2 cellular contexts compared by ENCODE assay signal in genomic region chr3:173875790-173876189, GRCh38.
TF ChIP-seq lines count a peak whose summit lies in the region.

No MANE protein-coding gene starts in this region.

TF ChIP-seq in SK-N-SH, 30 proteins besides CTCF, POLR2A, EP300 and RAD21 (continued from another document):
- TF ChIP-seq PBX3 (IDR thresholded peaks at IDR 0.05) (no peak), USF1 (IDR thresholded peaks at IDR 0.05; ENCODE audit: borderline replicate concordance, low read depth) (no peak), RCOR1 (IDR thresholded peaks at IDR 0.05; ENCODE audit: low read length) (no peak), ELF1 (IDR thresholded peaks at IDR 0.05) (no peak), GABPA (IDR thresholded peaks at IDR 0.05; ENCODE audit: low read depth) (no peak), NRF1 (IDR thresholded peaks at IDR 0.05; ENCODE audit: low read depth, low read length) (no peak), REST (IDR thresholded peaks at IDR 0.05; ENCODE audit: low read depth, low read length) (no peak)

TF ChIP-seq in GM23338, 12 proteins besides CTCF, POLR2A, EP300 and RAD21 (continued from another document):
- TF ChIP-seq REST (IDR thresholded peaks at IDR 0.05; ENCODE audit: unreplicated experiment) (no peak), CREB1 (CRISPR knock-in tag; IDR thresholded peaks at IDR 0.05; ENCODE audit: low read depth) (no peak), ZNF462 (CRISPR knock-in tag; IDR thresholded peaks at IDR 0.05) (no peak), JUNB (IDR thresholded peaks at IDR 0.05; ENCODE audit: unreplicated experiment) (no peak), STAT1 (IDR thresholded peaks at IDR 0.05; ENCODE audit: unreplicated experiment) (no peak), POLR2AphosphoS5 (IDR thresholded peaks at IDR 0.05; ENCODE audit: low read depth) (no peak), EZH2 (IDR thresholded peaks at IDR 0.05; ENCODE audit: low read depth, unreplicated experiment) (no peak), EZH2phosphoT487 (IDR thresholded peaks at IDR 0.05; ENCODE audit: unreplicated experiment) (no peak), ZNF331 (CRISPR knock-in tag; IDR thresholded peaks at IDR 0.05; ENCODE audit: low read depth) (no peak), ZNF114 (CRISPR knock-in tag; IDR thresholded peaks at IDR 0.05) (no peak), NANOG (IDR thresholded peaks at IDR 0.05; ENCODE audit: borderline replicate concordance) (no peak)
